1 cellular context compared by ENCODE assay signal in the genomic region with DNA sequence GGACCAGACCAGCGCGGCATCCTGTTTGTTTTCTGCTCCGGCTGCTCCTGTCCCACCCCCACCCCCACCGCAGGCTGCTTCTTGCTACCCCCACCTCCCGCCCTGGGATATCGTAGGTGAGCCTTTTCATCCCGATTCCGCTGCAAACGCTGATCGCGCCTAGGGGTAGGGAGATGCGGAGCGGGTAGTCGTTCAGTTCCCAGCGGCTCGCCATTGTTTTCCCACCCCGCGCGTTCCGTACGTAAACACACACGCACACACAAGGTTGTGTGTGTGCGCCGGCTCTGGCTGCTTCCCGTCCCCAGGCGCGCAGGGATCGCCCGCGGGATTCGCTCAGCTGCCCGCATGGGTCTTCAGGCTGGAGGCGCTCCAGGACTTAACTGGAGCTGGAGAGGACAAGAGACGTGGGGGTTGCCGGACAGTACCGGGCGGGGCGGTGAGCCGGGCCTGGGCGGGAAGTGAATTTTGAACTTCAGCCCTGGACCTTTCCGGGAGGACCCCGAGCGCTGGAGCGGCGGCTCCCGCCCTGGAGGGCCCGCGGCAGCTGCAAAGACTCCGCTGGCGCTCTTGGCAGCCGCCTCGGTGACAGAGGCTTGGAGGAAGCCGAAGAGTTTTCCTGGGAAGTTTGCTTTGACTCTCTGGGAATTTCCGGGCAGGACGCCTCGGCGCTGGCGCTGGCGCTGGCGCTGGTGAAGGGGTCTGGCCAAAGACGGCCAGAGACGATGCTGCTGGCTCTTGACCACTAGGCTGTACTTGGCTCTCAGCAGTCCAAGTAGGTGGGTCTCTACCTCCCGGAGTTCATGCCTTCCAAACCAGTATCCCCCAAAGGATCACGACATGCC.
TF ChIP-seq lines count a peak whose summit lies in the region.

No MANE protein-coding gene starts in this region.

TF ChIP-seq in SK-N-SH treated with all-trans-retinoic acid at 6 μM for 48 hours, 23 proteins besides CTCF, POLR2A, EP300 and RAD21 (continued from another document):
- TF ChIP-seq, protein P1, sequence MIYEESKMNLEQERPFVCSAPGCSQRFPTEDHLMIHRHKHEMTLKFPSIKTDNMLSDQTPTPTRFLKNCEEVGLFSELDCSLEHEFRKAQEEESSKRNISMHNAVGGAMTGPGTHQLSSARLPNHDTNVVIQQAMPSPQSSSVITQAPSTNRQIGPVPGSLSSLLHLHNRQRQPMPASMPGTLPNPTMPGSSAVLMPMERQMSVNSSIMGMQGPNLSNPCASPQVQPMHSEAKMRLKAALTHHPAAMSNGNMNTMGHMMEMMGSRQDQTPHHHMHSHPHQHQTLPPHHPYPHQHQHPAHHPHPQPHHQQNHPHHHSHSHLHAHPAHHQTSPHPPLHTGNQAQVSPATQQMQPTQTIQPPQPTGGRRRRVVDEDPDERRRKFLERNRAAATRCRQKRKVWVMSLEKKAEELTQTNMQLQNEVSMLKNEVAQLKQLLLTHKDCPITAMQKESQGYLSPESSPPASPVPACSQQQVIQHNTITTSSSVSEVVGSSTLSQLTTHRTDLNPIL (CRISPR knock-in tag; IDR thresholded peaks at IDR 0.05; ENCODE audit: low read depth) = no peak
- no peak for TF ChIP-seq ARNTL (CRISPR knock-in tag; IDR thresholded peaks at IDR 0.05; ENCODE audit: borderline replicate concordance, low read depth)
